15 cellular contexts compared by ENCODE assay signal in the genomic region with DNA sequence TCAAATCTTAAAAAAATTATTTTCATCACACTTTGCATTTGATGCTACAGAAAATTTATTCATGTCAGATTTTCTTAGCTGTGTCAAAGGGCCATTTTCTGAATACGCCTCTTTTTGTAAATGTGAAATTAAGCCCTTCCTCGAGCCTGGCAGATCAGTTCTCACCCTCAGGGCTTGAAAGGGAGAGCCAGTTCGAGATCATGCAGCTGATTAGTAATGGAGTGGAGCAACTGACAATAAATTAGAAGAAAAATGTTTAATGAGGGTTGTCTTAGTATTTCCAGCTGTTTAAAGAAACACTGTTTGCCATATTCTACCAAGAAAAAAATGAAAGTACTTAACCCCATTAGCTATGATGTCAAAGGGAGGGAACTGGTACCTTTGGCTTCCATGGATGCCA. TPM values are rescaled to one million over a fixed set of nuclear protein-coding genes. Genes with fewer than 3 reads are reported as not detected.
DNase-seq lines count a peak whose midpoint lies in the region; ATAC-seq and TF ChIP-seq lines count a peak whose summit lies in the region.
"Had no signal": no experiment of that assay in that cellular context is flagged by ENCODE, and none has a peak within 500 bp of the region (broad histone marks: within the 10 kb centered on the region; RNA-seq: fewer than 3 reads in every experiment).

No MANE protein-coding gene starts in this region.

- in situ Hi-C loops in mammary epithelial cell (cut with MboI; ENCODE audit: low sequenced_read_pairs in 2 of 2) = loop anchor here (25.0 kb wide), 2 partner anchors 289 to 464 kb away; a partner anchor contains a TSS

- H3K4me2 ChIP-seq in mammary epithelial cell (ENCODE audit: insufficient read depth, low read depth, low read length) = no peak overlapping the region

- no peak overlapping the region for H2AFZ ChIP-seq in mammary epithelial cell (ENCODE audit: low read depth, low read length)
- H2AFZ ChIP-seq: GM23248 had no signal

- H3K27me3 ChIP-seq in vagina (no peaks in the 10 kb centered on the region), mammary epithelial cell (ENCODE audit: insufficient read depth, low read length) (no peaks in the 10 kb centered on the region)

- TF ChIP-seq CTCF in epithelial cell of esophagus (IDR thresholded peaks at IDR 0.05; ENCODE audit: insufficient read depth, low read depth, low read length, missing control alignments) = no peak
- no peak for TF ChIP-seq CTCF in vagina (IDR thresholded peaks at IDR 0.05)
- no peak for TF ChIP-seq CTCF in mammary epithelial cell (conservative IDR thresholded peaks at IDR 0.05 in 1 of 2, IDR thresholded peaks at IDR 0.05 in 1 of 2; ENCODE audit: extremely low read depth in 1 of 2, insufficient read depth in 1 of 2, low read depth in 1 of 2, low read length in 2 of 2)

- H3K4me3 ChIP-seq in SK-N-MC (no peak overlapping the region), epithelial cell of esophagus (ENCODE audit: low read length) (no peak overlapping the region), vagina (no peak overlapping the region), mammary epithelial cell (replicated peaks in 1 of 3; ENCODE audit: insufficient read depth in 1 of 3, low read depth in 2 of 3, low read length in 3 of 3) (no peak overlapping the region)
- H3K4me3 ChIP-seq: GM23248 had no signal

- BruUV-seq in mammary epithelial cell (replicated peaks; lab: Mats Ljungman, UMichigan) = no TSS peak

- H3K9ac ChIP-seq in SK-N-MC (ENCODE audit: insufficient read length) (no peak overlapping the region), mammary epithelial cell (ENCODE audit: insufficient read depth, low read length) (no peak overlapping the region)
- H3K9ac ChIP-seq: GM23248 had no signal

- no peak for ATAC-seq in HG03139 (IDR thresholded peaks at IDR 0.05; ENCODE audit: unreplicated experiment)
- ATAC-seq: CD8-positive, alpha-beta T cell; HCT116 had no signal

- peaks cover 23% of the 10 kb centered on the region for H3K4me1 ChIP-seq in vagina
- H3K4me1 ChIP-seq in mammary epithelial cell (ENCODE audit: insufficient read depth, low read length) = no peaks in the 10 kb centered on the region

- TF ChIP-seq POLR2A in vagina (IDR thresholded peaks at IDR 0.05) = no peak

- no peaks in the 10 kb centered on the region for H3K79me2 ChIP-seq in mammary epithelial cell (ENCODE audit: insufficient read depth, low read length)

- dilution Hi-C loops in mammary epithelial cell (cut with HindIII; ENCODE audit: low sequenced_read_pairs) = loop anchor here (25.0 kb wide), 2 partner anchors 289 to 489 kb away; a partner anchor contains a TSS

- CTCF ChIA-PET in mammary epithelial cell (lab: Charles Lee; ENCODE audit: low non-redundant PET) = no interaction called here

- H3K9me3 ChIP-seq in SK-N-MC (ENCODE audit: low read depth, low read length) (no peaks in the 10 kb centered on the region), vagina (no peaks in the 10 kb centered on the region), mammary epithelial cell (replicated peaks; ENCODE audit: insufficient read depth, low read length) (no peaks in the 10 kb centered on the region)

- H3K27ac ChIP-seq in SK-N-MC (peak overlapping the region; percentile 31; the same call in 1 of the 2 replicates), vagina (peak overlapping the region; percentile 35), mammary epithelial cell (ENCODE audit: insufficient read depth, low read depth, low read length) (no peak overlapping the region)
- H3K27ac ChIP-seq: GM23248 had no signal

- DNase-seq in GM04504 (ENCODE audit: low read depth) = peak; percentile 23
- no peak for DNase-seq in SK-N-MC (ENCODE audit: low read depth, low spot score)
- DNase-seq in epithelial cell of esophagus (ENCODE audit: low read depth) = peak; percentile 15
- no peak for DNase-seq in vagina (ENCODE audit: extremely low spot score in 2 of 2)
- no peak for DNase-seq in SIG-M5 treated with dmso at 0.1 percent for 504 hours (lab: John Stamatoyannopoulos, UW; ENCODE audit: unreplicated experiment)
- DNase-seq in mammary epithelial cell = no peak
- DNase-seq: CD8-positive, alpha-beta T cell; COR-L47; DMS153; DMS79 treated with DMSO at 0.1 percent for 48 hours; GDM1; GM23248 had no signal

- no peaks in the 10 kb centered on the region for H4K20me1 ChIP-seq in mammary epithelial cell (ENCODE audit: insufficient read depth, low read length)

- intact Hi-C loops in vagina (cut with DNase I) (no loop called here), mammary epithelial cell (cut with micrococcal nuclease) (no loop called here)

- H3K36me3 ChIP-seq in SK-N-MC (ENCODE audit: insufficient read depth, low read length) = no peaks in the 10 kb centered on the region
- no peaks in the 10 kb centered on the region for H3K36me3 ChIP-seq in vagina
- H3K36me3 ChIP-seq in mammary epithelial cell (ENCODE audit: insufficient read depth, low read length) = peaks cover 2% of the 10 kb centered on the region

- WGBS in mammary epithelial cell (ENCODE audit: low coverage, missing lambda C conversion rate) = 36% methylated on average over 3 of the region's 3 CpGs

RNA-seq across cellular contexts. Expression of a gene that starts 28.7 kb away (rescaled TPM):
- total RNA-seq in vagina (33.1 TPM), mammary epithelial cell (10 to 100 TPM; 11.3 to 11.7 TPM)
- polyA plus RNA-seq in mammary epithelial cell = 12.4 TPM
- polyA minus RNA-seq in mammary epithelial cell = 7.8 TPM
- total RNA-seq: CD8-positive, alpha-beta T cell had no signal
- polyA plus RNA-seq: IgD-negative memory B cell had no signal

Comparison
In these comparisons a context has a peak if more than half of its experiments do, and no peak if none do; other contexts are left out.
1. DNase-seq: peak in GM04504 (single experiment) and epithelial cell of esophagus (single experiment); none in SK-N-MC (single experiment), vagina (0 of 2), SIG-M5 treated with dmso at 0.1 percent for 504 hours (single experiment) and mammary epithelial cell (single experiment).